In the genomic region with DNA sequence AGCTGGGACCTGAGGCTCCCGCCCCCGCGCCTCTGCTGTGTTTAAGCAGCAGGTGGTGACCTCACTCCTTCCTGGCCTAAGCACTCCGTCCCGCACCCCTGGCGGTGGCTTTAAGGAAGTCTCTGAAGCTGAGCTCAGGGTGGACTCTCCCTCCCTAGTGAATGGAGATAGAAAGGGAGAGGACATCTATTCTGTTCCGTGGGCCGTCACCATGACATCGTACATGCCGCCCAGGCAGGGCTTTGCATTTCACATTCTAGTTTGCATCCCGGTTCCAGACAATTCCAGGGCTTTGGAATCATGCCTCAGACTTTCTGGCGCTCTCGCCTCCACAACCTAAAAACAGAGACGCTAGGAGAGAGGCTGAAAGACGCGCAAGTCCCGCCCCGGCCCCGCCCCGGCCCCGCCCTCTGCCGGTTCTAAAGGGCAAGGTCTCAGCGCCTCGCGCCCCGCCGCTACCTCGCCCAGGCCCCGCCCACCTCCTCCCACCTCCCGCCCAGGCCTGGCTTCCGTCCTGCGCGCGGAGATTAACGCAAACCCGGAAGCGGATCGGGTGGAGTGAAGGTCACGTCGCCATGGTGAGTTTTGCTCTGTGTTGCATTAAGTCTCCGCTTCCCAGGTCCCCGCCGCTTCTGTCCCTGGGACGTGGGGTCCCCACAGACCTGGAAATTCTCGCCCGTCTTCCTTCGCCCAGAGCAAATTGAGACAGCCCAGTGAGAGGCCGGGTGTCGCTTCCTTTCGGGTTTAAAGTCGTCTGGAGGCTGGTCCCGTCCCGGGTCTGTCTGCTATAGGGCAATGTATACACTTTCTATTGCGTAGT, we compare ENCODE assay signal across 8 cellular contexts. TPM values are rescaled to one million over a fixed set of nuclear protein-coding genes. Genes with fewer than 3 reads are reported as not detected.
A peak's percentile ranks its signal among the peaks of the same experiment; 100 is the strongest.
DNase-seq lines count a peak whose midpoint lies in the region; ATAC-seq, FAIRE-seq and TF ChIP-seq lines count a peak whose summit lies in the region.

A gene (plus strand): TSS at position 535 of the 820 bp plus-strand sequence. CDS start 15,617 bp downstream, outside the sequence.

- peak; percentile 86 for ATAC-seq in HG02840 (IDR thresholded peaks at IDR 0.05; ENCODE audit: low FRiP score, unreplicated experiment)
- ATAC-seq in T-helper 17 cell = peak; percentile 94

- no peaks in the 10 kb centered on the region for H3K27me3 ChIP-seq in right atrium auricular region

- H3K36me3 ChIP-seq in right atrium auricular region = no peaks in the 10 kb centered on the region

- H3K27me3 Mint-ChIP-seq in T-helper 17 cell = no peaks in the 10 kb centered on the region

- no peaks in the 10 kb centered on the region for H3K9me3 ChIP-seq in T-helper 17 cell (ENCODE audit: control insufficient read depth, low read length, poor library complexity, severe bottlenecking)
- H3K9me3 ChIP-seq in right atrium auricular region = no peaks in the 10 kb centered on the region

- H3K4me1 Mint-ChIP-seq in T-helper 17 cell = peaks cover 19% of the 10 kb centered on the region

- DNase-seq in GM12892 (ENCODE audit: insufficient read length) (peak; percentile 85), NCI-H1436 (lab: John Stamatoyannopoulos, UW) (peak; percentile 95), T-helper 17 cell (peak; percentile 86 to 98 (median 96)), right atrium auricular region (ENCODE audit: low spot score) (peak; percentile 96), pulmonary artery endothelial cell (ENCODE audit: low read depth, low spot score) (peak; percentile 79), urothelium cell line (ENCODE audit: low spot score) (peak; percentile 89)

- peak within 1 kb of the TSS; percentile 73 to 79 for H3K4me3 ChIP-seq in right atrium auricular region

- H3K27ac ChIP-seq in angular gyrus (ENCODE audit: low read depth, low read length) (peak within 1 kb of the TSS; percentile 86), right atrium auricular region (peak within 1 kb of the TSS; percentile 81 to 91)

- peaks cover 0 to 11% of the 10 kb centered on the region in 2 donors for H3K4me1 ChIP-seq in right atrium auricular region

- TF ChIP-seq CTCF in right atrium auricular region (IDR thresholded peaks at IDR 0.05) = peak; percentile 43 to 61

- H3K27ac Mint-ChIP-seq in T-helper 17 cell = peak within 1 kb of the TSS; percentile 96

- TF ChIP-seq POLR2A in GM12892 (IDR thresholded peaks at IDR 0.05; ENCODE audit: low read depth, low read length) = peak; percentile 65; the same call in 1 of the 2 replicates

- FAIRE-seq in GM12892 (lab: Jason Lieb, UNC) (peak; percentile 96), urothelium cell line (lab: Jason Lieb, UNC) (no peak)

- H3K36me3 Mint-ChIP-seq in T-helper 17 cell (ENCODE audit: low read depth) = peaks cover 6% of the 10 kb centered on the region

- peak within 1 kb of the TSS; percentile 97 for H3K4me3 Mint-ChIP-seq in T-helper 17 cell

RNA-seq across cellular contexts. Expression of the gene that starts here (rescaled TPM):
- 12.6 TPM for polyA plus RNA-seq in GM12892 (2012; ENCODE audit: missing spikeins)
- total RNA-seq in T-helper 17 cell = 10 to 100 TPM; 17.3 to 20.1 TPM
- 10 to 100 TPM; 22.0 to 30.3 TPM for total RNA-seq in right atrium auricular region
- 10.6 and 23.3 TPM in 2 replicates for total RNA-seq in pulmonary artery endothelial cell

Comparison
In these comparisons a context has a peak if more than half of its experiments do, and no peak if none do; other contexts are left out.
1. Peak in every context shown above with its lines: DNase-seq, ATAC-seq, H3K4me3 ChIP-seq and H3K27ac ChIP-seq.